18 cellular contexts compared by ENCODE assay signal in the genomic region with DNA sequence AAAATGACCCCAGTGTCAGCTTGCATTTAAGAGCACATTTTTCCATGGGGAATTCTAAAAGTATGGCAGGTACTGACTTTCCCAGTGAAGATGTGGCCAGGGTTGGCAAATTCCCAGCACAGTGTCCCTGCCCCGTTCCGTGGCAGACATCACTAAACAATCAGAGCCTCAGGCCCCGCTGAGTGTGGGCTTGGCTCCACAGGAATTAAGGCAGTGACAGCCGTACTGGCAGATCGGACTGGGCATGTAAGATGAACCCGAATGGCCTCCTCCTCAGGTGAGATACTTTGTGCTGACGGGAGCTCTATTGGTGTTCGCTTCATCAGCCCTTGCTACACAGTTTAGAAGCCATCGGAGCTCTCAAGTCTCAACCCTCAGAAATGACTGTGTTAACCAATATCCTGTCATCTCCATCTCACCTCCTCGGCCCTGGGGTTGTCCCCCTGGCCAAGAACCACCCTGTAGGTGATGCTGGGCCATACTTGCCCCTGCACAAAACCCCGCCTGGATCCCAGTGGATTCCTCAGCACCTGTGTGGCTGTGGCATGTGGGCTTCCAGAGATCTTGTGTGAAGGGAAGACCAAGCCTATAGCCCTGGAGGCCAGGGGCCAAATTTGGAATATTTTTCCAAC. TPM values are rescaled to one million over a fixed set of nuclear protein-coding genes. Genes with fewer than 3 reads are reported as not detected.
DNase-seq lines count a peak whose midpoint lies in the region; ATAC-seq and TF ChIP-seq lines count a peak whose summit lies in the region.
"Had no signal": no experiment of that assay in that cellular context is flagged by ENCODE, and none has a peak within 500 bp of the region (broad histone marks: within the 10 kb centered on the region; RNA-seq: fewer than 3 reads in every experiment).

No MANE protein-coding gene starts in this region.

- H3K4me3 Mint-ChIP-seq in activated T-cell treated with anti-CD3 and anti-CD28 coated beads, Interleukin-2, amount 50 U/mL, for 24 hours, result no peak overlapping the region
- H3K4me3 Mint-ChIP-seq in T-helper 17 cell, result no peak overlapping the region
- H3K4me3 Mint-ChIP-seq in central memory CD8-positive, alpha-beta T cell, result peak overlapping the region; percentile 61

- 70 to 82% methylated on average over 10 to 11 of the region's 11 CpGs for WGBS in body of pancreas, 2 donors

- H3K4me3 ChIP-seq in body of pancreas, result no peak overlapping the region
- H3K4me3 ChIP-seq: cardiac muscle cell, gastrocnemius medialis, HAP-1, PC-9, sigmoid colon had no signal

- H3K27ac ChIP-seq in body of pancreas, result peak overlapping the region in 1 of 4 donors; percentile 31
- H3K27ac ChIP-seq: cardiac muscle cell, gastrocnemius medialis, PC-9, sigmoid colon, VCaP had no signal

- TF ChIP-seq POLR2A in body of pancreas (IDR thresholded peaks at IDR 0.05), result no peak

- H3K9me3 ChIP-seq in T-helper 17 cell (ENCODE audit: control insufficient read depth, low read length, poor library complexity, severe bottlenecking) (no peaks in the 10 kb centered on the region), body of pancreas (no peaks in the 10 kb centered on the region)
- H3K9me3 ChIP-seq: gastrocnemius medialis, HAP-1, sigmoid colon, SK-N-SH had no signal

- H3K36me3 ChIP-seq in body of pancreas (replicated peaks in 1 of 2; ENCODE audit: insufficient read depth in 1 of 2, low read depth in 2 of 2), result no peaks in the 10 kb centered on the region
- H3K36me3 ChIP-seq: cardiac muscle cell, gastrocnemius medialis, HAP-1, sigmoid colon had no signal

- ATAC-seq in T-helper 17 cell (no peak), HG03521 (IDR thresholded peaks at IDR 0.05; ENCODE audit: unreplicated experiment) (no peak), body of pancreas (no peak)
- peak; percentile 37 for ATAC-seq in central memory CD8-positive, alpha-beta T cell (replicated peaks; ENCODE audit: extremely low read depth, poor library complexity, severe bottlenecking)
- peak; percentile 38 for ATAC-seq in stimulated activated naive CD8-positive, alpha-beta T cell treated with anti-CD3 and anti-CD28 coated beads, Interleukin-15, Interleukin-2, amounts not matched to agents 100 U/mL and 50 U/mL, for 24 hours
- ATAC-seq: gastrocnemius medialis had no signal

- TF ChIP-seq CTCF in body of pancreas (IDR thresholded peaks at IDR 0.05), result no peak

- DNase-seq in activated T-cell treated with anti-CD3 and anti-CD28 coated beads, Interleukin-2, amount 50 U/mL, for 24 hours, result peak; percentile 50
- no peak for DNase-seq in activated T-cell treated with anti-CD3 and anti-CD28 coated beads for 4 hours
- no peak for DNase-seq in T-helper 17 cell
- DNase-seq in central memory CD8-positive, alpha-beta T cell (ENCODE audit: low spot score in 2 of 2), result peak in 1 of 2 donors; percentile 22
- DNase-seq in stimulated activated naive CD8-positive, alpha-beta T cell treated with anti-CD3 and anti-CD28 coated beads, Interleukin-15, Interleukin-2, amounts not matched to agents 100 U/mL and 50 U/mL, for 24 hours, result no peak
- no peak for DNase-seq in body of pancreas
- DNase-seq in Kasumi-1 (lab: John Stamatoyannopoulos, UW), result no peak
- DNase-seq: activated effector memory CD4-positive, alpha-beta T cell treated with Interleukin-2 at 50 U/mL for 16 hours; gastrocnemius medialis; NCI-H1417 treated with DMSO at 0.1 percent for 48 hours; NCI-H446; PC-9; sigmoid colon; SK-N-SH had no signal

- H3K4me1 Mint-ChIP-seq in activated T-cell treated with anti-CD3 and anti-CD28 coated beads, Interleukin-2, amount 50 U/mL, for 24 hours (ENCODE audit: low read depth), result peaks cover 86% of the 10 kb centered on the region
- peaks cover 67% of the 10 kb centered on the region for H3K4me1 Mint-ChIP-seq in T-helper 17 cell
- peaks cover 79% of the 10 kb centered on the region for H3K4me1 Mint-ChIP-seq in central memory CD8-positive, alpha-beta T cell

- intact Hi-C loops in body of pancreas (cut with DNase I), result no loop called here

- H3K4me1 ChIP-seq in body of pancreas, result no peaks in the 10 kb centered on the region
- H3K4me1 ChIP-seq: HAP-1 had no signal

- no peaks in the 10 kb centered on the region for H3K27me3 Mint-ChIP-seq in activated T-cell treated with anti-CD3 and anti-CD28 coated beads, Interleukin-2, amount 50 U/mL, for 24 hours
- no peaks in the 10 kb centered on the region for H3K27me3 Mint-ChIP-seq in T-helper 17 cell
- no peaks in the 10 kb centered on the region for H3K27me3 Mint-ChIP-seq in central memory CD8-positive, alpha-beta T cell

- H3K36me3 Mint-ChIP-seq in activated T-cell treated with anti-CD3 and anti-CD28 coated beads, Interleukin-2, amount 50 U/mL, for 24 hours (ENCODE audit: low read depth), result peaks cover 4% of the 10 kb centered on the region
- H3K36me3 Mint-ChIP-seq in T-helper 17 cell (ENCODE audit: low read depth), result no peaks in the 10 kb centered on the region
- peaks cover 9% of the 10 kb centered on the region for H3K36me3 Mint-ChIP-seq in central memory CD8-positive, alpha-beta T cell (ENCODE audit: insufficient read depth)

- peak overlapping the region; percentile 14 for H3K27ac Mint-ChIP-seq in activated T-cell treated with anti-CD3 and anti-CD28 coated beads, Interleukin-2, amount 50 U/mL, for 24 hours
- peak overlapping the region; percentile 24 for H3K27ac Mint-ChIP-seq in T-helper 17 cell
- peak overlapping the region; percentile 63 for H3K27ac Mint-ChIP-seq in central memory CD8-positive, alpha-beta T cell (ENCODE audit: low read depth)

- peaks cover 14% of the 10 kb centered on the region for H3K9me3 Mint-ChIP-seq in activated T-cell treated with anti-CD3 and anti-CD28 coated beads, Interleukin-2, amount 50 U/mL, for 24 hours
- no peaks in the 10 kb centered on the region for H3K9me3 Mint-ChIP-seq in central memory CD8-positive, alpha-beta T cell

- no peaks in the 10 kb centered on the region for H3K27me3 ChIP-seq in body of pancreas
- H3K27me3 ChIP-seq: cardiac muscle cell, gastrocnemius medialis, sigmoid colon had no signal

RNA-seq across cellular contexts. Expression of a gene that starts 29.0 kb away (rescaled TPM):
- total RNA-seq in T-helper 17 cell, result 10 to 100 TPM; 43.4 to 75.0 TPM
- 1 to 10 TPM; 7.5 to 7.6 TPM for total RNA-seq in body of pancreas

Comparison
In these comparisons a context has a peak if more than half of its experiments do, and no peak if none do; other contexts are left out.
1. ATAC-seq: peak in central memory CD8-positive, alpha-beta T cell (single experiment) and stimulated activated naive CD8-positive, alpha-beta T cell treated with anti-CD3 and anti-CD28 coated beads, Interleukin-15, Interleukin-2, amounts not matched to agents 100 U/mL and 50 U/mL, for 24 hours (single experiment); none in T-helper 17 cell (single experiment), HG03521 (single experiment) and body of pancreas (single experiment).
2. RNA of a gene that starts 29.0 kb away (total RNA-seq): 43.4 to 75.0 TPM in T-helper 17 cell; 7.5 to 7.6 TPM in body of pancreas; every median in the first group is over 4 times any median in the second.
3. Peak in every context shown above with its lines, with median percentiles within 50 percentile points of each other: H3K27ac Mint-ChIP-seq.